ENCODE assay signal across 1 cellular context in the genomic region with DNA sequence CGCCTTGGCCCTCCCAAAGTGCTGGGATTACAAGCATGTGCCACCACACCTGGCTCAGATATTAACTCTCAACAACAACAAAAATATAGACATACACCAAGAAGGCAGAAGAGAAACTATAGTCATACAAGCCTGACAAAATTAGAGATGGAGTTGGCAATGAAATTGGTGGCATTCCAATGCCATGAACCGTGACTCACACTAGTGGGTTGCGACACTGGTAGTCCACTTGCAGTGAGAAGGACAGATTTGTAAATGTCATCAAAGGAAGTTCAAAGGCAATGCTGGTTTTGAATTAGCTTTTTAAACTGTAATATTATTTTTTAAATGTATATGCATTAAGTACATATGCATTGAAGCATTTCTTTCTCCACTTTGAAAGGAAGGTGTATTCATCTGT.
TF ChIP-seq lines count a peak whose summit lies in the region.

No MANE protein-coding gene starts in this region.

TF ChIP-seq in liver, 16 proteins besides CTCF, POLR2A, EP300 and RAD21 (continued from another document):
- TF ChIP-seq SP1 (IDR thresholded peaks at IDR 0.05) (peak; percentile 54), JUND (IDR thresholded peaks at IDR 0.05) (peak; percentile 99), HNF4G (IDR thresholded peaks at IDR 0.05) (no peak), NR2F2 (IDR thresholded peaks at IDR 0.05) (peak; percentile 46), HNF4A (conservative IDR thresholded peaks at IDR 0.05) (peak; percentile 84 to 92), FOXA2 (IDR thresholded peaks at IDR 0.05) (peak; percentile 68), RXRA (IDR thresholded peaks at IDR 0.05) (peak; percentile 69 to 78)
- TF ChIP-seq, protein P1, sequence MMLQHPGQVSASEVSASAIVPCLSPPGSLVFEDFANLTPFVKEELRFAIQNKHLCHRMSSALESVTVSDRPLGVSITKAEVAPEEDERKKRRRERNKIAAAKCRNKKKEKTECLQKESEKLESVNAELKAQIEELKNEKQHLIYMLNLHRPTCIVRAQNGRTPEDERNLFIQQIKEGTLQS (IDR thresholded peaks at IDR 0.05), result peak; percentile 97
- TF ChIP-seq, protein P2, sequence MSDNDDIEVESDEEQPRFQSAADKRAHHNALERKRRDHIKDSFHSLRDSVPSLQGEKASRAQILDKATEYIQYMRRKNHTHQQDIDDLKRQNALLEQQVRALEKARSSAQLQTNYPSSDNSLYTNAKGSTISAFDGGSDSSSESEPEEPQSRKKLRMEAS (IDR thresholded peaks at IDR 0.05), result peak; percentile 17
